In the genomic region with DNA sequence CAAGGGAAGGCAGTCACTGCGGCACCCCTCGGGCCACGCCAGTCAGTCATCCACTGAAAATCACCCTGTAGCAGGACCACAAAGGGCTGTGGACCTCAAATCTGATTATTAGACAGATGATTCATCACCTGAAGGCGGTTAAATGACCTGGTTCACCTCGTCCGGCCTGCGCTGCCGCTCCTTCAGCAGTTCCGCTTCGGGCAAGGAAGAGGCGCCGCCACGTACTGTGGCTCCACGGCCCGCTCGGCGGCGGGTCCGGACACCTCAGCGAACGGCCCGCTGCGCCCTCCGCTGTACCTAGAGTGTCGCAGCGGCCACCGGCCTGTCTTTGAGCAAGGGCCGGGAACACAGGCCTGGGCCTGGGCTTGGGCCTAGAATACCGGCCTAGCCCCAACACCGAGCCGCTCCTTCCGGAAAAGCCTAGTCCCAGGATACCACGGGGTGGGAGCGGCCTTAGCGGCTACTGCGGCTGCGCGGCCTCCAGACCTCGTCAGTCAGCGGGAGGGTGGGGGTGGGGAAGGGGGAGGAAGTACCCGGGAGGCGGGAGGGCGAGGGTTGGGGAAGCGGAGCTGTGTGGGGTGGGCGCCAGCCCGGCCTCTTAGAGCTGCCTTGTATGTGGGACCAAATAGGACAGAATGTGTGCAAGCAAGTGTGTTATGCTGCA, we compare ENCODE assay signal across 1 cellular context.
TF ChIP-seq lines count a peak whose summit lies in the region.

A gene with protein sequence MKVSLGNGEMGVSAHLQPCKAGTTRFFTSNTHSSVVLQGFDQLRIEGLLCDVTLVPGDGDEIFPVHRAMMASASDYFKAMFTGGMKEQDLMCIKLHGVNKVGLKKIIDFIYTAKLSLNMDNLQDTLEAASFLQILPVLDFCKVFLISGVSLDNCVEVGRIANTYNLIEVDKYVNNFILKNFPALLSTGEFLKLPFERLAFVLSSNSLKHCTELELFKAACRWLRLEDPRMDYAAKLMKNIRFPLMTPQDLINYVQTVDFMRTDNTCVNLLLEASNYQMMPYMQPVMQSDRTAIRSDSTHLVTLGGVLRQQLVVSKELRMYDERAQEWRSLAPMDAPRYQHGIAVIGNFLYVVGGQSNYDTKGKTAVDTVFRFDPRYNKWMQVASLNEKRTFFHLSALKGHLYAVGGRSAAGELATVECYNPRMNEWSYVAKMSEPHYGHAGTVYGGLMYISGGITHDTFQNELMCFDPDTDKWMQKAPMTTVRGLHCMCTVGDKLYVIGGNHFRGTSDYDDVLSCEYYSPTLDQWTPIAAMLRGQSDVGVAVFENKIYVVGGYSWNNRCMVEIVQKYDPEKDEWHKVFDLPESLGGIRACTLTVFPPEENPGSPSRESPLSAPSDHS (minus strand): TSS at position 436 of the 664 bp plus-strand sequence. CDS start 545 bp downstream, outside the sequence.

TF ChIP-seq in HepG2, 621 proteins besides CTCF, POLR2A, EP300 and RAD21 (continued from another document and continues in another):
- peak; percentile 72; the same call in 1 of the 2 replicates for TF ChIP-seq ZNF280D (CRISPR knock-in tag; IDR thresholded peaks at IDR 0.05)
- TF ChIP-seq RAD51 (IDR thresholded peaks at IDR 0.05; ENCODE audit: borderline replicate concordance), result no peak
- peak; percentile 64 for TF ChIP-seq NFAT5 (CRISPR knock-in tag; IDR thresholded peaks at IDR 0.05)
- TF ChIP-seq PHF20 (CRISPR knock-in tag; IDR thresholded peaks at IDR 0.05), result peak; percentile 92
- peak; percentile 48; the same call in 1 of the 2 replicates for TF ChIP-seq ZNF674 (CRISPR knock-in tag; IDR thresholded peaks at IDR 0.05; ENCODE audit: low read depth)
- peak; percentile 89; the same call in 1 of the 2 replicates for TF ChIP-seq KDM5B (CRISPR knock-in tag; IDR thresholded peaks at IDR 0.05; ENCODE audit: borderline replicate concordance)
- TF ChIP-seq MEIS2 (CRISPR knock-in tag; IDR thresholded peaks at IDR 0.05), result peak; percentile 51; the same call in 1 of the 2 replicates
- TF ChIP-seq, protein P1, sequence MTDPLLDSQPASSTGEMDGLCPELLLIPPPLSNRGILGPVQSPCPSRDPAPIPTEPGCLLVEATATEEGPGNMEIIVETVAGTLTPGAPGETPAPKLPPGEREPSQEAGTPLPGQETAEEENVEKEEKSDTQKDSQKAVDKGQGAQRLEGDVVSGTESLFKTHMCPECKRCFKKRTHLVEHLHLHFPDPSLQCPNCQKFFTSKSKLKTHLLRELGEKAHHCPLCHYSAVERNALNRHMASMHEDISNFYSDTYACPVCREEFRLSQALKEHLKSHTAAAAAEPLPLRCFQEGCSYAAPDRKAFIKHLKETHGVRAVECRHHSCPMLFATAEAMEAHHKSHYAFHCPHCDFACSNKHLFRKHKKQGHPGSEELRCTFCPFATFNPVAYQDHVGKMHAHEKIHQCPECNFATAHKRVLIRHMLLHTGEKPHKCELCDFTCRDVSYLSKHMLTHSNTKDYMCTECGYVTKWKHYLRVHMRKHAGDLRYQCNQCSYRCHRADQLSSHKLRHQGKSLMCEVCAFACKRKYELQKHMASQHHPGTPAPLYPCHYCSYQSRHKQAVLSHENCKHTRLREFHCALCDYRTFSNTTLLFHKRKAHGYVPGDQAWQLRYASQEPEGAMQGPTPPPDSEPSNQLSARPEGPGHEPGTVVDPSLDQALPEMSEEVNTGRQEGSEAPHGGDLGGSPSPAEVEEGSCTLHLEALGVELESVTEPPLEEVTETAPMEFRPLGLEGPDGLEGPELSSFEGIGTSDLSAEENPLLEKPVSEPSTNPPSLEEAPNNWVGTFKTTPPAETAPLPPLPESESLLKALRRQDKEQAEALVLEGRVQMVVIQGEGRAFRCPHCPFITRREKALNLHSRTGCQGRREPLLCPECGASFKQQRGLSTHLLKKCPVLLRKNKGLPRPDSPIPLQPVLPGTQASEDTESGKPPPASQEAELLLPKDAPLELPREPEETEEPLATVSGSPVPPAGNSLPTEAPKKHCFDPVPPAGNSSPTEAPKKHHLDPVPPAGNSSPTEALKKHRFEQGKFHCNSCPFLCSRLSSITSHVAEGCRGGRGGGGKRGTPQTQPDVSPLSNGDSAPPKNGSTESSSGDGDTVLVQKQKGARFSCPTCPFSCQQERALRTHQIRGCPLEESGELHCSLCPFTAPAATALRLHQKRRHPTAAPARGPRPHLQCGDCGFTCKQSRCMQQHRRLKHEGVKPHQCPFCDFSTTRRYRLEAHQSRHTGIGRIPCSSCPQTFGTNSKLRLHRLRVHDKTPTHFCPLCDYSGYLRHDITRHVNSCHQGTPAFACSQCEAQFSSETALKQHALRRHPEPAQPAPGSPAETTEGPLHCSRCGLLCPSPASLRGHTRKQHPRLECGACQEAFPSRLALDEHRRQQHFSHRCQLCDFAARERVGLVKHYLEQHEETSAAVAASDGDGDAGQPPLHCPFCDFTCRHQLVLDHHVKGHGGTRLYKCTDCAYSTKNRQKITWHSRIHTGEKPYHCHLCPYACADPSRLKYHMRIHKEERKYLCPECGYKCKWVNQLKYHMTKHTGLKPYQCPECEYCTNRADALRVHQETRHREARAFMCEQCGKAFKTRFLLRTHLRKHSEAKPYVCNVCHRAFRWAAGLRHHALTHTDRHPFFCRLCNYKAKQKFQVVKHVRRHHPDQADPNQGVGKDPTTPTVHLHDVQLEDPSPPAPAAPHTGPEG (CRISPR knock-in tag; IDR thresholded peaks at IDR 0.05), result 0 out of 2 replicates have a peak, but pooled peaks have one; percentile 50
- peak; percentile 44; the same call in 1 of the 2 replicates for TF ChIP-seq JUND (CRISPR knock-in tag; IDR thresholded peaks at IDR 0.05)
- peak; percentile 90 for TF ChIP-seq ZNF781 (CRISPR knock-in tag; IDR thresholded peaks at IDR 0.05; ENCODE audit: borderline replicate concordance, not compliant biosample characterization)
- TF ChIP-seq, protein P2, sequence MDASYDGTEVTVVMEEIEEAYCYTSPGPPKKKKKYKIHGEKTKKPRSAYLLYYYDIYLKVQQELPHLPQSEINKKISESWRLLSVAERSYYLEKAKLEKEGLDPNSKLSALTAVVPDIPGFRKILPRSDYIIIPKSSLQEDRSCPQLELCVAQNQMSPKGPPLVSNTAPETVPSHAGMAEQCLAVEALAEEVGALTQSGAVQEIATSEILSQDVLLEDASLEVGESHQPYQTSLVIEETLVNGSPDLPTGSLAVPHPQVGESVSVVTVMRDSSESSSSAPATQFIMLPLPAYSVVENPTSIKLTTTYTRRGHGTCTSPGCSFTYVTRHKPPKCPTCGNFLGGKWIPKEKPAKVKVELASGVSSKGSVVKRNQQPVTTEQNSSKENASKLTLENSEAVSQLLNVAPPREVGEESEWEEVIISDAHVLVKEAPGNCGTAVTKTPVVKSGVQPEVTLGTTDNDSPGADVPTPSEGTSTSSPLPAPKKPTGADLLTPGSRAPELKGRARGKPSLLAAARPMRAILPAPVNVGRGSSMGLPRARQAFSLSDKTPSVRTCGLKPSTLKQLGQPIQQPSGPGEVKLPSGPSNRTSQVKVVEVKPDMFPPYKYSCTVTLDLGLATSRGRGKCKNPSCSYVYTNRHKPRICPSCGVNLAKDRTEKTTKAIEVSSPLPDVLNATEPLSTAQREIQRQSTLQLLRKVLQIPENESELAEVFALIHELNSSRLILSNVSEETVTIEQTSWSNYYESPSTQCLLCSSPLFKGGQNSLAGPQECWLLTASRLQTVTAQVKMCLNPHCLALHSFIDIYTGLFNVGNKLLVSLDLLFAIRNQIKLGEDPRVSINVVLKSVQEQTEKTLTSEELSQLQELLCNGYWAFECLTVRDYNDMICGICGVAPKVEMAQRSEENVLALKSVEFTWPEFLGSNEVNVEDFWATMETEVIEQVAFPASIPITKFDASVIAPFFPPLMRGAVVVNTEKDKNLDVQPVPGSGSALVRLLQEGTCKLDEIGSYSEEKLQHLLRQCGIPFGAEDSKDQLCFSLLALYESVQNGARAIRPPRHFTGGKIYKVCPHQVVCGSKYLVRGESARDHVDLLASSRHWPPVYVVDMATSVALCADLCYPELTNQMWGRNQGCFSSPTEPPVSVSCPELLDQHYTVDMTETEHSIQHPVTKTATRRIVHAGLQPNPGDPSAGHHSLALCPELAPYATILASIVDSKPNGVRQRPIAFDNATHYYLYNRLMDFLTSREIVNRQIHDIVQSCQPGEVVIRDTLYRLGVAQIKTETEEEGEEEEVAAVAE (CRISPR knock-in tag; IDR thresholded peaks at IDR 0.05; ENCODE audit: borderline replicate concordance), result 0 out of 2 replicates have a peak, but pooled peaks have one; percentile 54
- TF ChIP-seq ZNF446 (CRISPR knock-in tag; IDR thresholded peaks at IDR 0.05), result peak; percentile 65; the same call in 1 of the 2 replicates
- peak; percentile 73; the same call in 1 of the 2 replicates for TF ChIP-seq HOXD1 (CRISPR knock-in tag; IDR thresholded peaks at IDR 0.05)
- peak; percentile 85; the same call in 1 of the 2 replicates for TF ChIP-seq ZNF230 (CRISPR knock-in tag; IDR thresholded peaks at IDR 0.05)
- TF ChIP-seq MED1 (CRISPR knock-in tag; IDR thresholded peaks at IDR 0.05), result peak; percentile 64
- no peak for TF ChIP-seq THAP8 (CRISPR knock-in tag; IDR thresholded peaks at IDR 0.05; ENCODE audit: borderline replicate concordance)
- TF ChIP-seq MYPOP (CRISPR knock-in tag; IDR thresholded peaks at IDR 0.05), result peak; percentile 52
- 0 out of 2 replicates have a peak, but pooled peaks have one; percentile 79 for TF ChIP-seq ZBTB37 (CRISPR knock-in tag; IDR thresholded peaks at IDR 0.05)
- TF ChIP-seq FOXP1 (IDR thresholded peaks at IDR 0.05), result no peak
- no peak for TF ChIP-seq FOXP1 (CRISPR knock-in tag; IDR thresholded peaks at IDR 0.05)
